8 cellular contexts compared by ENCODE assay signal in the genomic region with DNA sequence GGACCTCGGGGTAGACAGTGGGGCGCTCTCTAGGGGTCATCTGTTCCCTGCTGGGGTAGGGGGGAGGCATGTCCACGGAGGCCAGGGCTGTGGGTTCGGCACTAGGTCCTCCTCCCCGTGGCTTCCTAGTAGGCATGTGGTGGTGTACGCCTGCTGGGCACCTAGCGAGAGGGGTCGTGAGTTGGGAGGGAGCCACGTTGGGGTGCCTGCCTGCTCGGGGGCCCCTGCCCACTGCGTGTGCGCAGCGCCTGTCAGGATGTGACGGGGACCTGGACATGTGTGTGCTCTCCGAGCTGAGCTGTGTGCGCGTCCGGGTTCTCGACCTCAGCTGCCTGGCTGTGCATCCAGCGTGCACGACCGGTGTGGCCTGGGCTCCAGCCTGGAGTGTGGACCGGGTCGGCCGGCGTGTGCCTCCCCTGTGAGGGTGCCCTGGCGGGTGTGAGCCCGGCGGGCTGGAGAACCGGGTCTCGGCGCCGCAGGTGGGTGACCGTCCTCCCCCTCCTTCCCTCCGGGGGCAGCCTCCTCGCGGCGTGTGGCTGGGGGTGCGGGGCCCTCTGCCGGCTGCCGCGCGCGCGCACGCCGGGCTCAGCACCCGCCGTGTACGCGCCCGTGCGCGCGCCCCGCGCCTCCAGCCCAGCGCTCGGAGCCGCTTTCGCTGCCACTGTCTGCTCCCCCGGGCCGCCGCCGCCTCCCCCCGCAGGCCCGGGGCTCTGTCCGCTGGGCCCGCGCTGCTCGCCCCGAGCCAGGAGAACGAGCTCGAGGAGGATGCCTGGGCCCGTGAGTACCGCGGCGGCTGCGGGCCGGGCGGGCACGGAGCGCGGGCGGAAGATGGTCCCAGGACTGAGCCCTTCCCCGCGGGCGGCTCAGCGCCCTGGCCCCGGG. TPM values are rescaled to one million over a fixed set of nuclear protein-coding genes. Genes with fewer than 3 reads are reported as not detected.
DNase-seq lines count a peak whose midpoint lies in the region; ATAC-seq and TF ChIP-seq lines count a peak whose summit lies in the region.

A gene with protein sequence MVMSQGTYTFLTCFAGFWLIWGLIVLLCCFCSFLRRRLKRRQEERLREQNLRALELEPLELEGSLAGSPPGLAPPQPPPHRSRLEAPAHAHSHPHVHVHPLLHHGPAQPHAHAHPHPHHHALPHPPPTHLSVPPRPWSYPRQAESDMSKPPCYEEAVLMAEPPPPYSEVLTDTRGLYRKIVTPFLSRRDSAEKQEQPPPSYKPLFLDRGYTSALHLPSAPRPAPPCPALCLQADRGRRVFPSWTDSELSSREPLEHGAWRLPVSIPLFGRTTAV (plus strand): TSS at position 631 of the 882 bp plus-strand sequence. CDS start 8,254 bp downstream, outside the sequence.

- no peak for TF ChIP-seq CTCF in GM13976 (IDR thresholded peaks at IDR 0.05; ENCODE audit: borderline replicate concordance, control extremely low read depth, extremely low read depth, insufficient read depth, missing control alignments)
- TF ChIP-seq CTCF in liver (IDR thresholded peaks at IDR 0.05; ENCODE audit: low read depth, low read length, missing input control) = peak; percentile 2

- no peak within 1 kb of the TSS for H3K9ac ChIP-seq in liver (ENCODE audit: low read depth in 1 of 2, low read length in 2 of 2)

- H3K36me3 ChIP-seq in liver (ENCODE audit: control insufficient read depth in 4 of 4, insufficient read depth in 3 of 4, low read depth in 1 of 4, low read length in 3 of 4) = no peaks in the 10 kb centered on the region

- under 1% methylated on average over 90 of the region's 90 CpGs for WGBS in liver

- in situ Hi-C loops in GM13976 (cut with MboI; ENCODE audit: low sequenced_read_pairs, unreplicated experiment) = no loop called here

- peak within 1 kb of the TSS; percentile 16 to 65 (median 61) for H3K4me3 ChIP-seq in liver (ENCODE audit: low read depth in 1 of 3, low read length in 3 of 3)

- no peak for TF ChIP-seq RAD21 in liver (IDR thresholded peaks at IDR 0.05)

- peak within 1 kb of the TSS in 1 of 2 donors; percentile 9 for H3K27ac ChIP-seq in liver (ENCODE audit: low read depth in 1 of 2, low read length in 2 of 2)

- DNase-seq in A172 (ENCODE audit: low spot score) = peak; percentile 60
- DNase-seq in GM13976 (ENCODE audit: low spot score) = peak; percentile 89
- peak; percentile 31 for DNase-seq in NCI-H2227 treated with DMSO at 0.1 percent for 48 hours (lab: John Stamatoyannopoulos, UW)
- peak; percentile 79 for DNase-seq in activated CD4-positive, alpha-beta T cell treated with anti-CD3 and anti-CD28 coated beads for 48 hours
- peak; percentile 28 to 72 for DNase-seq in dermis microvascular lymphatic vessel endothelial cell (ENCODE audit: low read depth in 2 of 2)
- DNase-seq in stimulated activated CD4-positive, alpha-beta T cell treated with anti-CD3 and anti-CD28 coated beads, TNF-alpha, amount 100 ng/mL, for 24 hours (ENCODE audit: low read depth in 3 of 3) = peak in 2 of 3 experiments; percentile 58 to 72

- H3K27me3 ChIP-seq in liver (ENCODE audit: control insufficient read depth in 4 of 4, insufficient read depth in 4 of 4, low read length in 3 of 4) = no peaks in the 10 kb centered on the region

- no peaks in the 10 kb centered on the region for H3K9me3 ChIP-seq in liver (ENCODE audit: control insufficient read depth in 4 of 4, low read length in 3 of 4)

- peak; percentile 49 for ATAC-seq in HG02870 (IDR thresholded peaks at IDR 0.05; ENCODE audit: unreplicated experiment)

- H3K4me1 ChIP-seq in liver (ENCODE audit: control insufficient read depth in 4 of 4, insufficient read depth in 4 of 4, low read length in 3 of 4) = peaks cover 5 to 18% (median 9%) of the 10 kb centered on the region in 4 donors

TF ChIP-seq in liver, 16 proteins besides CTCF, POLR2A, EP300 and RAD21:
- no peak for TF ChIP-seq TAF1 (conservative IDR thresholded peaks at IDR 0.05)
- TF ChIP-seq, protein P1, sequence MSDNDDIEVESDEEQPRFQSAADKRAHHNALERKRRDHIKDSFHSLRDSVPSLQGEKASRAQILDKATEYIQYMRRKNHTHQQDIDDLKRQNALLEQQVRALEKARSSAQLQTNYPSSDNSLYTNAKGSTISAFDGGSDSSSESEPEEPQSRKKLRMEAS (IDR thresholded peaks at IDR 0.05) = no peak
- TF ChIP-seq, protein P2, sequence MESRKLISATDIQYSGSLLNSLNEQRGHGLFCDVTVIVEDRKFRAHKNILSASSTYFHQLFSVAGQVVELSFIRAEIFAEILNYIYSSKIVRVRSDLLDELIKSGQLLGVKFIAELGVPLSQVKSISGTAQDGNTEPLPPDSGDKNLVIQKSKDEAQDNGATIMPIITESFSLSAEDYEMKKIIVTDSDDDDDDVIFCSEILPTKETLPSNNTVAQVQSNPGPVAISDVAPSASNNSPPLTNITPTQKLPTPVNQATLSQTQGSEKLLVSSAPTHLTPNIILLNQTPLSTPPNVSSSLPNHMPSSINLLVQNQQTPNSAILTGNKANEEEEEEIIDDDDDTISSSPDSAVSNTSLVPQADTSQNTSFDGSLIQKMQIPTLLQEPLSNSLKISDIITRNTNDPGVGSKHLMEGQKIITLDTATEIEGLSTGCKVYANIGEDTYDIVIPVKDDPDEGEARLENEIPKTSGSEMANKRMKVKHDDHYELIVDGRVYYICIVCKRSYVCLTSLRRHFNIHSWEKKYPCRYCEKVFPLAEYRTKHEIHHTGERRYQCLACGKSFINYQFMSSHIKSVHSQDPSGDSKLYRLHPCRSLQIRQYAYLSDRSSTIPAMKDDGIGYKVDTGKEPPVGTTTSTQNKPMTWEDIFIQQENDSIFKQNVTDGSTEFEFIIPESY (IDR thresholded peaks at IDR 0.05) = no peak
- no peak for TF ChIP-seq JUND (IDR thresholded peaks at IDR 0.05)
- no peak for TF ChIP-seq NR2F2 (IDR thresholded peaks at IDR 0.05)
- no peak for TF ChIP-seq SP1 (IDR thresholded peaks at IDR 0.05)
- TF ChIP-seq RXRA (IDR thresholded peaks at IDR 0.05) = no peak
- TF ChIP-seq, protein P3, sequence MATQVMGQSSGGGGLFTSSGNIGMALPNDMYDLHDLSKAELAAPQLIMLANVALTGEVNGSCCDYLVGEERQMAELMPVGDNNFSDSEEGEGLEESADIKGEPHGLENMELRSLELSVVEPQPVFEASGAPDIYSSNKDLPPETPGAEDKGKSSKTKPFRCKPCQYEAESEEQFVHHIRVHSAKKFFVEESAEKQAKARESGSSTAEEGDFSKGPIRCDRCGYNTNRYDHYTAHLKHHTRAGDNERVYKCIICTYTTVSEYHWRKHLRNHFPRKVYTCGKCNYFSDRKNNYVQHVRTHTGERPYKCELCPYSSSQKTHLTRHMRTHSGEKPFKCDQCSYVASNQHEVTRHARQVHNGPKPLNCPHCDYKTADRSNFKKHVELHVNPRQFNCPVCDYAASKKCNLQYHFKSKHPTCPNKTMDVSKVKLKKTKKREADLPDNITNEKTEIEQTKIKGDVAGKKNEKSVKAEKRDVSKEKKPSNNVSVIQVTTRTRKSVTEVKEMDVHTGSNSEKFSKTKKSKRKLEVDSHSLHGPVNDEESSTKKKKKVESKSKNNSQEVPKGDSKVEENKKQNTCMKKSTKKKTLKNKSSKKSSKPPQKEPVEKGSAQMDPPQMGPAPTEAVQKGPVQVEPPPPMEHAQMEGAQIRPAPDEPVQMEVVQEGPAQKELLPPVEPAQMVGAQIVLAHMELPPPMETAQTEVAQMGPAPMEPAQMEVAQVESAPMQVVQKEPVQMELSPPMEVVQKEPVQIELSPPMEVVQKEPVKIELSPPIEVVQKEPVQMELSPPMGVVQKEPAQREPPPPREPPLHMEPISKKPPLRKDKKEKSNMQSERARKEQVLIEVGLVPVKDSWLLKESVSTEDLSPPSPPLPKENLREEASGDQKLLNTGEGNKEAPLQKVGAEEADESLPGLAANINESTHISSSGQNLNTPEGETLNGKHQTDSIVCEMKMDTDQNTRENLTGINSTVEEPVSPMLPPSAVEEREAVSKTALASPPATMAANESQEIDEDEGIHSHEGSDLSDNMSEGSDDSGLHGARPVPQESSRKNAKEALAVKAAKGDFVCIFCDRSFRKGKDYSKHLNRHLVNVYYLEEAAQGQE (IDR thresholded peaks at IDR 0.05) = no peak
- TF ChIP-seq EGR1 (IDR thresholded peaks at IDR 0.05; ENCODE audit: low read depth in 2 of 2) = no peak
- TF ChIP-seq HNF4A (conservative IDR thresholded peaks at IDR 0.05) = no peak
- TF ChIP-seq FOXA2 (IDR thresholded peaks at IDR 0.05) = no peak
- TF ChIP-seq, protein P4, sequence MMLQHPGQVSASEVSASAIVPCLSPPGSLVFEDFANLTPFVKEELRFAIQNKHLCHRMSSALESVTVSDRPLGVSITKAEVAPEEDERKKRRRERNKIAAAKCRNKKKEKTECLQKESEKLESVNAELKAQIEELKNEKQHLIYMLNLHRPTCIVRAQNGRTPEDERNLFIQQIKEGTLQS (IDR thresholded peaks at IDR 0.05) = no peak
- TF ChIP-seq GABPA (IDR thresholded peaks at IDR 0.05 in 1 of 2, conservative IDR thresholded peaks at IDR 0.05 in 1 of 2) = no peak
- TF ChIP-seq FOXA1 (IDR thresholded peaks at IDR 0.05) = no peak
- no peak for TF ChIP-seq YY1 (IDR thresholded peaks at IDR 0.05)
- TF ChIP-seq HNF4G (IDR thresholded peaks at IDR 0.05) = no peak

RNA-seq across cellular contexts. Expression of the gene that starts here (rescaled TPM):
- 58.8 and 72.4 TPM in 2 replicates for total RNA-seq in A172 (2014; rRNA removed; shearing (Covaris generic))
- total RNA-seq in dermis microvascular lymphatic vessel endothelial cell = 2.1 and 2.2 TPM in 2 replicates
- total RNA-seq in liver = under 1 TPM; 0.17 to 0.37 TPM
- 1 to 10 TPM in 1 of 2 donors, under 1 TPM in 1; 0.60 to 1.4 TPM for polyA plus RNA-seq in liver

Comparison
In these comparisons a context has a peak if more than half of its experiments do, and no peak if none do; other contexts are left out.
1. RNA of the gene that starts here (total RNA-seq): 58.8 to 72.4 TPM in A172; 2.1 to 2.2 TPM in dermis microvascular lymphatic vessel endothelial cell and 0.17 to 0.37 TPM in liver; every median in the first group is over 10 times any median in the second.
2. DNase-seq: peak in every context shown above with its lines; median percentile 89 in GM13976; 79 in activated CD4-positive, alpha-beta T cell treated with anti-CD3 and anti-CD28 coated beads for 48 hours; 65 in stimulated activated CD4-positive, alpha-beta T cell treated with anti-CD3 and anti-CD28 coated beads, TNF-alpha, amount 100 ng/mL, for 24 hours; 60 in A172; 50 in dermis microvascular lymphatic vessel endothelial cell; 31 in NCI-H2227 treated with DMSO at 0.1 percent for 48 hours.